ENCODE assay signal across 1 cellular context in the genomic region with DNA sequence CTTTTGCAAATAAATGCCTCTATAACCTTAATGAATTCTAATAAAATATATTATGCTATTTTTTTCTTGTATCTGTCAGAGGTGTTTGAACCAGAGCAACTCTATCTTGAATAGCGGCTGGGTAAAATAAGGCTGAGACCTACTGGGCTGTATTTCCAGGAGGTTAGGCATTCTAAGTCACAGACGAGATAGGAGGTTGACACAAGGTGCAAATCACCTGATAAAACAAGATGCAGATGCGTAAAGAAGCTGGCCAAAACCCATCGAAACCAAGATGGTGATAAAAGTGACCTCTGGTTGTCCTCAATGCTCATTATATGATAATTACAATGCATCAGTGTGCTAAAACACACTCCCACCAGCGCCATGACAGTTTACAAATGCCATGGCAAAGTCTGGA.
TF ChIP-seq lines count a peak whose summit lies in the region.

No MANE protein-coding gene starts in this region.

TF ChIP-seq in K562, 482 proteins besides CTCF, POLR2A, EP300 and RAD21 (continued from another document):
- TF ChIP-seq, protein P1, sequence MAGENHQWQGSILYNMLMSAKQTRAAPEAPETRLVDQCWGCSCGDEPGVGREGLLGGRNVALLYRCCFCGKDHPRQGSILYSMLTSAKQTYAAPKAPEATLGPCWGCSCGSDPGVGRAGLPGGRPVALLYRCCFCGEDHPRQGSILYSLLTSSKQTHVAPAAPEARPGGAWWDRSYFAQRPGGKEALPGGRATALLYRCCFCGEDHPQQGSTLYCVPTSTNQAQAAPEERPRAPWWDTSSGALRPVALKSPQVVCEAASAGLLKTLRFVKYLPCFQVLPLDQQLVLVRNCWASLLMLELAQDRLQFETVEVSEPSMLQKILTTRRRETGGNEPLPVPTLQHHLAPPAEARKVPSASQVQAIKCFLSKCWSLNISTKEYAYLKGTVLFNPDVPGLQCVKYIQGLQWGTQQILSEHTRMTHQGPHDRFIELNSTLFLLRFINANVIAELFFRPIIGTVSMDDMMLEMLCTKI (IDR thresholded peaks at IDR 0.05; ENCODE audit: partially characterized antibody), result no peak
- no peak for TF ChIP-seq MYBL2 (IDR thresholded peaks at IDR 0.05; ENCODE audit: low read depth)
- TF ChIP-seq MYBL2 (CRISPR knock-in tag; IDR thresholded peaks at IDR 0.05; ENCODE audit: borderline replicate concordance), result no peak
- peak; percentile 78 for TF ChIP-seq CBFA2T3 (IDR thresholded peaks at IDR 0.05)
- TF ChIP-seq TEAD4 (IDR thresholded peaks at IDR 0.05; ENCODE audit: low read length), result peak; percentile 62
- no peak for TF ChIP-seq TEAD4 (CRISPR knock-in tag; IDR thresholded peaks at IDR 0.05; ENCODE audit: borderline replicate concordance)
- peak; percentile 69 for TF ChIP-seq ARID1B (IDR thresholded peaks at IDR 0.05)
- TF ChIP-seq MIER1 (IDR thresholded peaks at IDR 0.05; ENCODE audit: low read depth), result no peak
- TF ChIP-seq TAL1 (IDR thresholded peaks at IDR 0.05), result peak; percentile 62; the same call in 1 of the 2 replicates
- TF ChIP-seq, protein P2, sequence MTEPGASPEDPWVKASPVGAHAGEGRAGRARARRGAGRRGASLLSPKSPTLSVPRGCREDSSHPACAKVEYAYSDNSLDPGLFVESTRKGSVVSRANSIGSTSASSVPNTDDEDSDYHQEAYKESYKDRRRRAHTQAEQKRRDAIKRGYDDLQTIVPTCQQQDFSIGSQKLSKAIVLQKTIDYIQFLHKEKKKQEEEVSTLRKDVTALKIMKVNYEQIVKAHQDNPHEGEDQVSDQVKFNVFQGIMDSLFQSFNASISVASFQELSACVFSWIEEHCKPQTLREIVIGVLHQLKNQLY (CRISPR knock-in tag; conservative IDR thresholded peaks at IDR 0.05), result no peak
- 0 out of 4 replicates have a peak, but pooled peaks of 1 of the 2 experiments have one; percentile 19 for TF ChIP-seq TRIM24 (IDR thresholded peaks at IDR 0.05)
- TF ChIP-seq, protein P3, sequence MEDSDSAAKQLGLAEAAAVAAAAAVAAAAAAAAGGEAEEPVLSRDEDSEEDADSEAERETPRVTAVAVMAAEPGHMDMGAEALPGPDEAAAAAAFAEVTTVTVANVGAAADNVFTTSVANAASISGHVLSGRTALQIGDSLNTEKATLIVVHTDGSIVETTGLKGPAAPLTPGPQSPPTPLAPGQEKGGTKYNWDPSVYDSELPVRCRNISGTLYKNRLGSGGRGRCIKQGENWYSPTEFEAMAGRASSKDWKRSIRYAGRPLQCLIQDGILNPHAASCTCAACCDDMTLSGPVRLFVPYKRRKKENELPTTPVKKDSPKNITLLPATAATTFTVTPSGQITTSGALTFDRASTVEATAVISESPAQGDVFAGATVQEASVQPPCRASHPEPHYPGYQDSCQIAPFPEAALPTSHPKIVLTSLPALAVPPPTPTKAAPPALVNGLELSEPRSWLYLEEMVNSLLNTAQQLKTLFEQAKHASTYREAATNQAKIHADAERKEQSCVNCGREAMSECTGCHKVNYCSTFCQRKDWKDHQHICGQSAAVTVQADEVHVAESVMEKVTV (CRISPR knock-in tag; IDR thresholded peaks at IDR 0.05), result no peak
- TF ChIP-seq DPF2 (IDR thresholded peaks at IDR 0.05), result peak; percentile 35; the same call in 1 of the 2 replicates
- TF ChIP-seq ZKSCAN8 (CRISPR knock-in tag; IDR thresholded peaks at IDR 0.05), result no peak
- TF ChIP-seq KLF1 (tag; IDR thresholded peaks at IDR 0.05), result no peak
- TF ChIP-seq CBFA2T2 (conservative IDR thresholded peaks at IDR 0.05), result peak; percentile 64
- TF ChIP-seq, protein P4, sequence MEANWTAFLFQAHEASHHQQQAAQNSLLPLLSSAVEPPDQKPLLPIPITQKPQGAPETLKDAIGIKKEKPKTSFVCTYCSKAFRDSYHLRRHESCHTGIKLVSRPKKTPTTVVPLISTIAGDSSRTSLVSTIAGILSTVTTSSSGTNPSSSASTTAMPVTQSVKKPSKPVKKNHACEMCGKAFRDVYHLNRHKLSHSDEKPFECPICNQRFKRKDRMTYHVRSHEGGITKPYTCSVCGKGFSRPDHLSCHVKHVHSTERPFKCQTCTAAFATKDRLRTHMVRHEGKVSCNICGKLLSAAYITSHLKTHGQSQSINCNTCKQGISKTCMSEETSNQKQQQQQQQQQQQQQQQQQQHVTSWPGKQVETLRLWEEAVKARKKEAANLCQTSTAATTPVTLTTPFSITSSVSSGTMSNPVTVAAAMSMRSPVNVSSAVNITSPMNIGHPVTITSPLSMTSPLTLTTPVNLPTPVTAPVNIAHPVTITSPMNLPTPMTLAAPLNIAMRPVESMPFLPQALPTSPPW (CRISPR knock-in tag; IDR thresholded peaks at IDR 0.05), result no peak
- 0 out of 2 replicates have a peak, but pooled peaks have one; percentile 24 for TF ChIP-seq TCF3 (CRISPR knock-in tag; IDR thresholded peaks at IDR 0.05)
- TF ChIP-seq, protein P5, sequence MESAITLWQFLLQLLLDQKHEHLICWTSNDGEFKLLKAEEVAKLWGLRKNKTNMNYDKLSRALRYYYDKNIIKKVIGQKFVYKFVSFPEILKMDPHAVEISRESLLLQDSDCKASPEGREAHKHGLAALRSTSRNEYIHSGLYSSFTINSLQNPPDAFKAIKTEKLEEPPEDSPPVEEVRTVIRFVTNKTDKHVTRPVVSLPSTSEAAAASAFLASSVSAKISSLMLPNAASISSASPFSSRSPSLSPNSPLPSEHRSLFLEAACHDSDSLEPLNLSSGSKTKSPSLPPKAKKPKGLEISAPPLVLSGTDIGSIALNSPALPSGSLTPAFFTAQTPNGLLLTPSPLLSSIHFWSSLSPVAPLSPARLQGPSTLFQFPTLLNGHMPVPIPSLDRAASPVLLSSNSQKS (CRISPR knock-in tag; IDR thresholded peaks at IDR 0.05), result no peak
- TF ChIP-seq NEUROD1 (IDR thresholded peaks at IDR 0.05; ENCODE audit: borderline replicate concordance, low read depth, low read length, partially characterized antibody), result no peak
- no peak for TF ChIP-seq SIN3A (IDR thresholded peaks at IDR 0.05; ENCODE audit: borderline replicate concordance in 2 of 2, control insufficient read depth in 1 of 2, low read depth in 2 of 2, low read length in 2 of 2)
- TF ChIP-seq CBX5 (IDR thresholded peaks at IDR 0.05; ENCODE audit: borderline replicate concordance, low read depth), result no peak
- peak; percentile 37; the same call in 1 of the 2 replicates for TF ChIP-seq NCOR1 (IDR thresholded peaks at IDR 0.05)
- TF ChIP-seq ESRRA (IDR thresholded peaks at IDR 0.05; ENCODE audit: borderline replicate concordance, low read depth), result peak; percentile 49; the same call in 1 of the 2 replicates
- TF ChIP-seq ZNF561 (CRISPR knock-in tag; conservative IDR thresholded peaks at IDR 0.05), result no peak
- TF ChIP-seq NFE2 (IDR thresholded peaks at IDR 0.05; ENCODE audit: low read depth), result no peak
- TF ChIP-seq HMGN3 (IDR thresholded peaks at IDR 0.05; ENCODE audit: borderline replicate concordance, extremely low read depth, insufficient read length, low read depth, low read length), result no peak
- TF ChIP-seq, protein P6, sequence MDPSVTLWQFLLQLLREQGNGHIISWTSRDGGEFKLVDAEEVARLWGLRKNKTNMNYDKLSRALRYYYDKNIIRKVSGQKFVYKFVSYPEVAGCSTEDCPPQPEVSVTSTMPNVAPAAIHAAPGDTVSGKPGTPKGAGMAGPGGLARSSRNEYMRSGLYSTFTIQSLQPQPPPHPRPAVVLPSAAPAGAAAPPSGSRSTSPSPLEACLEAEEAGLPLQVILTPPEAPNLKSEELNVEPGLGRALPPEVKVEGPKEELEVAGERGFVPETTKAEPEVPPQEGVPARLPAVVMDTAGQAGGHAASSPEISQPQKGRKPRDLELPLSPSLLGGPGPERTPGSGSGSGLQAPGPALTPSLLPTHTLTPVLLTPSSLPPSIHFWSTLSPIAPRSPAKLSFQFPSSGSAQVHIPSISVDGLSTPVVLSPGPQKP (CRISPR knock-in tag; IDR thresholded peaks at IDR 0.05), result no peak
- TF ChIP-seq, protein P7, sequence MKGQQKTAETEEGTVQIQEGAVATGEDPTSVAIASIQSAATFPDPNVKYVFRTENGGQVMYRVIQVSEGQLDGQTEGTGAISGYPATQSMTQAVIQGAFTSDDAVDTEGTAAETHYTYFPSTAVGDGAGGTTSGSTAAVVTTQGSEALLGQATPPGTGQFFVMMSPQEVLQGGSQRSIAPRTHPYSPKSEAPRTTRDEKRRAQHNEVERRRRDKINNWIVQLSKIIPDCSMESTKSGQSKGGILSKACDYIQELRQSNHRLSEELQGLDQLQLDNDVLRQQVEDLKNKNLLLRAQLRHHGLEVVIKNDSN (CRISPR knock-in tag; IDR thresholded peaks at IDR 0.05), result no peak
